Comparison of ENCODE assay signal across 17 cellular contexts in genomic region chr21:44074315-44074958, GRCh38. TPM values are rescaled to one million over a fixed set of nuclear protein-coding genes. Genes with fewer than 3 reads are reported as not detected.
DNase-seq lines count a peak whose midpoint lies in the region; ATAC-seq and TF ChIP-seq lines count a peak whose summit lies in the region.
"Had no signal": no experiment of that assay in that cellular context is flagged by ENCODE, and none has a peak within 500 bp of the region (broad histone marks: within the 10 kb centered on the region; RNA-seq: fewer than 3 reads in every experiment).

No MANE protein-coding gene starts in this region.

- no peak overlapping the region for H3K27ac ChIP-seq in vagina
- H3K27ac ChIP-seq: 22Rv1, left lung, tibial artery had no signal

- H3K4me1 ChIP-seq in vagina = no peaks in the 10 kb centered on the region
- H3K4me1 ChIP-seq: left lung, tibial artery had no signal

- no peaks in the 10 kb centered on the region for H3K27me3 ChIP-seq in vagina
- H3K27me3 ChIP-seq: left lung, tibial artery had no signal

- ATAC-seq in activated CD4-positive, alpha-beta T cell treated with anti-CD3 and anti-CD28 coated beads for 36 hours = no peak
- peak; percentile 45 for ATAC-seq in activated CD8-positive, alpha-beta T cell treated with anti-CD3 and anti-CD28 coated beads for 36 hours
- ATAC-seq: left lung had no signal

- H3K4me3 ChIP-seq in vagina = no peak overlapping the region
- H3K4me3 ChIP-seq: left lung, tibial artery had no signal

- TF ChIP-seq CTCF in activated CD8-positive, alpha-beta T cell treated with anti-CD3 and anti-CD28 coated beads for 36 hours (IDR thresholded peaks at IDR 0.05) = no peak
- no peak for TF ChIP-seq CTCF in vagina (IDR thresholded peaks at IDR 0.05)

- peaks cover 0 to 46% of the 10 kb centered on the region in 2 donors for H3K36me3 ChIP-seq in vagina

- CTCF ChIA-PET in activated CD4-positive, alpha-beta T cell treated with anti-CD3 and anti-CD28 coated beads for 36 hours (lab: Charles Lee) = interaction anchor here (0.6 to 1.9 kb wide), 3 partner anchors 9 to 266 kb away, joined by 3 to 5 read pairs (median 3); no protein-coding TSS in a partner anchor
- CTCF ChIA-PET in activated CD8-positive, alpha-beta T cell treated with anti-CD3 and anti-CD28 coated beads for 36 hours (lab: Charles Lee) = interaction anchor here (1.1 to 2.2 kb wide), 4 partner anchors 9 to 99 kb away, joined by 4 to 7 read pairs (median 4); no protein-coding TSS in a partner anchor

- no peaks in the 10 kb centered on the region for H3K27me3 Mint-ChIP-seq in activated CD4-positive, alpha-beta T cell treated with anti-CD3 and anti-CD28 coated beads for 36 hours
- H3K27me3 Mint-ChIP-seq in activated CD8-positive, alpha-beta T cell treated with anti-CD3 and anti-CD28 coated beads for 36 hours = no peaks in the 10 kb centered on the region
- H3K27me3 Mint-ChIP-seq: B cell had no signal

- in situ Hi-C loops in G401 (cut with HindIII; ENCODE audit: low sequenced_read_pairs) = no loop called here

- peak overlapping the region; percentile 16 for H3K27ac Mint-ChIP-seq in activated CD4-positive, alpha-beta T cell treated with anti-CD3 and anti-CD28 coated beads for 36 hours
- peak overlapping the region; percentile 47 for H3K27ac Mint-ChIP-seq in activated CD8-positive, alpha-beta T cell treated with anti-CD3 and anti-CD28 coated beads for 36 hours
- H3K27ac Mint-ChIP-seq: B cell had no signal

- no peak for TF ChIP-seq POLR2A in vagina (IDR thresholded peaks at IDR 0.05)

- DNase-seq in activated CD4-positive, alpha-beta T cell treated with anti-CD3 and anti-CD28 coated beads for 36 hours = no peak
- no peak for DNase-seq in activated CD4-positive, alpha-beta T cell treated with anti-CD3 and anti-CD28 coated beads, Interleukin-2, amount 50 U/mL, for 48 hours
- peak; percentile 25 for DNase-seq in activated CD8-positive, alpha-beta T cell treated with anti-CD3 and anti-CD28 coated beads for 36 hours
- peak in 41 of 42 donors; percentile 56 to 97 (median 81) for DNase-seq in head of caudate nucleus
- peak; percentile 41 for DNase-seq in posterior vena cava (ENCODE audit: low spot score)
- DNase-seq in G401 (ENCODE audit: low spot score) = no peak
- DNase-seq in germinal center (ENCODE audit: low spot score) = no peak
- DNase-seq in vagina (ENCODE audit: extremely low spot score in 2 of 2) = no peak
- DNase-seq: cerebellar nuclear complex; effector memory CD4-positive, alpha-beta T cell; left lung; NCI-H1417; NCI-H2171; right cardiac atrium; tibial artery had no signal

- peaks cover 39% of the 10 kb centered on the region for H3K36me3 Mint-ChIP-seq in activated CD4-positive, alpha-beta T cell treated with anti-CD3 and anti-CD28 coated beads for 36 hours (ENCODE audit: low read depth)
- peaks cover 42% of the 10 kb centered on the region for H3K36me3 Mint-ChIP-seq in activated CD8-positive, alpha-beta T cell treated with anti-CD3 and anti-CD28 coated beads for 36 hours (ENCODE audit: low read depth)

- intact Hi-C loops in activated CD4-positive, alpha-beta T cell treated with anti-CD3 and anti-CD28 coated beads for 36 hours (cut with DNase I, micrococcal nuclease) = no loop called here
- intact Hi-C loops in activated CD8-positive, alpha-beta T cell treated with anti-CD3 and anti-CD28 coated beads for 36 hours (cut with micrococcal nuclease) = no loop called here
- intact Hi-C loops in head of caudate nucleus (cut with DNase I) (no loop called here), posterior vena cava (cut with DNase I) (no loop called here), vagina (cut with DNase I) (no loop called here)

- POLR2A ChIA-PET in activated CD4-positive, alpha-beta T cell treated with anti-CD3 and anti-CD28 coated beads for 36 hours (lab: Charles Lee) = interaction anchor here (0.6 kb wide), 1 partner anchor 9 kb away, joined by 3 read pairs; no protein-coding TSS in a partner anchor
- POLR2A ChIA-PET in activated CD8-positive, alpha-beta T cell treated with anti-CD3 and anti-CD28 coated beads for 36 hours (lab: Charles Lee) = interaction anchor here (0.6 to 2.4 kb wide), 5 partner anchors 9 to 237 kb away, joined by 3 to 12 read pairs (median 5); no protein-coding TSS in a partner anchor

- no peaks in the 10 kb centered on the region for H3K9me3 Mint-ChIP-seq in activated CD4-positive, alpha-beta T cell treated with anti-CD3 and anti-CD28 coated beads for 36 hours (ENCODE audit: low read depth)
- H3K9me3 Mint-ChIP-seq in activated CD8-positive, alpha-beta T cell treated with anti-CD3 and anti-CD28 coated beads for 36 hours = no peaks in the 10 kb centered on the region

- H3K4me1 Mint-ChIP-seq in activated CD4-positive, alpha-beta T cell treated with anti-CD3 and anti-CD28 coated beads for 36 hours = peaks cover 27% of the 10 kb centered on the region
- peaks cover 38% of the 10 kb centered on the region for H3K4me1 Mint-ChIP-seq in activated CD8-positive, alpha-beta T cell treated with anti-CD3 and anti-CD28 coated beads for 36 hours (ENCODE audit: low read depth)

- H3K4me3 Mint-ChIP-seq in activated CD4-positive, alpha-beta T cell treated with anti-CD3 and anti-CD28 coated beads for 36 hours = no peak overlapping the region
- no peak overlapping the region for H3K4me3 Mint-ChIP-seq in activated CD8-positive, alpha-beta T cell treated with anti-CD3 and anti-CD28 coated beads for 36 hours
- H3K4me3 Mint-ChIP-seq: B cell had no signal

- H3K9me3 ChIP-seq in vagina = no peaks in the 10 kb centered on the region
- H3K9me3 ChIP-seq: left lung, tibial artery had no signal

RNA-seq across cellular contexts. Expression of gene PWP2, which starts 32.8 kb away (rescaled TPM):
- total RNA-seq in activated CD4-positive, alpha-beta T cell treated with anti-CD3 and anti-CD28 coated beads for 36 hours = 10 to 100 TPM; 28.9 to 54.1 TPM
- 10 to 100 TPM in 1 of 2 experiments, 1 to 10 TPM in 1; 9.3 to 10.1 TPM for total RNA-seq in activated CD8-positive, alpha-beta T cell treated with anti-CD3 and anti-CD28 coated beads for 36 hours
- 1 to 10 TPM; 4.5 to 5.4 TPM for total RNA-seq in posterior vena cava
- total RNA-seq in G401 (2014; rRNA removed; shearing (Covaris generic)) = 34.0 and 34.3 TPM in 2 replicates
- 20.4 TPM for total RNA-seq in vagina

RNA-seq across cellular contexts. Expression of gene GATD3, which starts 59.0 kb away (rescaled TPM):
- 10 to 100 TPM; 30.3 to 43.2 TPM for total RNA-seq in activated CD4-positive, alpha-beta T cell treated with anti-CD3 and anti-CD28 coated beads for 36 hours
- total RNA-seq in activated CD8-positive, alpha-beta T cell treated with anti-CD3 and anti-CD28 coated beads for 36 hours = 10 to 100 TPM; 10.3 to 11.8 TPM
- total RNA-seq in posterior vena cava = 1 to 10 TPM; 6.1 to 8.4 TPM
- 38.6 and 92.4 TPM in 2 replicates for total RNA-seq in G401 (2014; rRNA removed; shearing (Covaris generic))
- total RNA-seq in vagina = 12.0 TPM

Comparison
In these comparisons a context has a peak if more than half of its experiments do, and no peak if none do; other contexts are left out.
1. DNase-seq: peak in activated CD8-positive, alpha-beta T cell treated with anti-CD3 and anti-CD28 coated beads for 36 hours (single experiment), head of caudate nucleus (41 of 42) and posterior vena cava (single experiment); none in activated CD4-positive, alpha-beta T cell treated with anti-CD3 and anti-CD28 coated beads for 36 hours (single experiment), activated CD4-positive, alpha-beta T cell treated with anti-CD3 and anti-CD28 coated beads, Interleukin-2, amount 50 U/mL, for 48 hours (0 of 2), G401 (single experiment), germinal center (single experiment) and vagina (0 of 2).